In genomic region chr7:107269815-107270214, GRCh38 we compare ENCODE assay signal across 16 cellular contexts.
DNase-seq lines count a peak whose midpoint lies in the region; ATAC-seq and FAIRE-seq lines count a peak whose summit lies in the region.
"Had no signal": no experiment of that assay in that cellular context is flagged by ENCODE, and none has a peak within 500 bp of the region (broad histone marks: within the 10 kb centered on the region; RNA-seq: fewer than 3 reads in every experiment).

No MANE protein-coding gene starts in this region.

- ATAC-seq in Right ventricle myocardium superior (ENCODE audit: poor library complexity) (peak; percentile 36), right cardiac atrium (no peak)
- ATAC-seq: GM23338 had no signal

- H3K4me1 ChIP-seq in right cardiac atrium (ENCODE audit: control insufficient read depth, insufficient read depth, low read length) (no peaks in the 10 kb centered on the region), small intestine (ENCODE audit: control insufficient read depth in 2 of 2, insufficient read depth in 1 of 2, low read depth in 1 of 2, low read length in 1 of 2) (no peaks in the 10 kb centered on the region)
- H3K4me1 ChIP-seq: BLaER1 had no signal

- 92% methylated on average over 3 of the region's 3 CpGs for WGBS in right cardiac atrium
- WGBS in small intestine, 3 donors, result 22 to 68% (median 41%) methylated on average over 3 of the region's 3 CpGs

- FAIRE-seq in small intestine (lab: Jason Lieb, UNC), result no peak
- FAIRE-seq: HTR-8/SVneo had no signal

- intact Hi-C loops in Right ventricle myocardium superior (cut with DNase I) (no loop called here), right cardiac atrium (cut with DNase I) (loop anchor here in 1 of 4 donors (10.0 kb wide), 1 partner anchor 65 kb away; no protein-coding TSS in a partner anchor)

- H3K27me3 ChIP-seq in right cardiac atrium (ENCODE audit: control insufficient read depth, insufficient read depth) (no peaks in the 10 kb centered on the region), small intestine (ENCODE audit: control insufficient read depth in 2 of 2, insufficient read depth in 2 of 2, low read length in 2 of 2) (no peaks in the 10 kb centered on the region), H7 (ENCODE audit: control insufficient read depth, insufficient read depth, low read length) (no peaks in the 10 kb centered on the region)
- H3K27me3 ChIP-seq: BLaER1 had no signal

- DNase-seq in Right ventricle myocardium superior, result no peak
- no peak for DNase-seq in right cardiac atrium
- DNase-seq in amniotic epithelial cell (ENCODE audit: low read depth), result peak; percentile 1
- DNase-seq in medulla oblongata (ENCODE audit: extremely low spot score), result peak; percentile 5
- peak; percentile 84 for DNase-seq in small intestine
- DNase-seq in H7, result no peak
- no peak for DNase-seq in NCI-H524 treated with DMSO at 0.1 percent for 48 hours (lab: John Stamatoyannopoulos, UW)
- DNase-seq: 8988T; Calu3; CD4-positive, alpha-beta memory T cell; DMS79 treated with DMSO at 0.1 percent for 48 hours; GF-D8; H9 had no signal

- no peak overlapping the region for H3K4me3 ChIP-seq in right cardiac atrium (ENCODE audit: low read length)
- H3K4me3 ChIP-seq in small intestine (ENCODE audit: low read depth in 1 of 2, low read length in 2 of 2), result no peak overlapping the region
- no peak overlapping the region for H3K4me3 ChIP-seq in H7 (ENCODE audit: insufficient read depth, low read depth, low read length)
- H3K4me3 ChIP-seq: BLaER1, GM23338 had no signal

- peaks cover 0 to 2% of the 10 kb centered on the region in 2 donors for H3K36me3 ChIP-seq in small intestine (ENCODE audit: control insufficient read depth in 2 of 2, insufficient read depth in 2 of 2, low read length in 2 of 2)
- H3K36me3 ChIP-seq in H7 (replicated peaks; ENCODE audit: control insufficient read depth, insufficient read depth, low read length), result no peaks in the 10 kb centered on the region

- H3K9me3 ChIP-seq in right cardiac atrium (ENCODE audit: control insufficient read depth, low read length) (no peaks in the 10 kb centered on the region), small intestine (ENCODE audit: control insufficient read depth, low read depth) (no peaks in the 10 kb centered on the region)
- H3K9me3 ChIP-seq: BLaER1 had no signal

- H3K27ac ChIP-seq in right cardiac atrium (ENCODE audit: low read length), result no peak overlapping the region
- peak overlapping the region in 1 of 2 donors; percentile 20 for H3K27ac ChIP-seq in small intestine (ENCODE audit: low read depth in 1 of 2, low read length in 1 of 2)
- H3K27ac ChIP-seq: BLaER1 had no signal

Comparison
In these comparisons a context has a peak if more than half of its experiments do, and no peak if none do; other contexts are left out.
1. DNase-seq: peak in amniotic epithelial cell (single experiment), medulla oblongata (single experiment) and small intestine (single experiment); none in Right ventricle myocardium superior (single experiment), right cardiac atrium (0 of 3), H7 (single experiment) and NCI-H524 treated with DMSO at 0.1 percent for 48 hours (single experiment).